Comparison of ENCODE assay signal across 12 cellular contexts in genomic region chr9:122383992-122384461, GRCh38. TPM values are rescaled to one million over a fixed set of nuclear protein-coding genes. Genes with fewer than 3 reads are reported as not detected.
DNase-seq lines count a peak whose midpoint lies in the region; ATAC-seq, FAIRE-seq and TF ChIP-seq lines count a peak whose summit lies in the region.
"Had no signal": no experiment of that assay in that cellular context is flagged by ENCODE, and none has a peak within 500 bp of the region (broad histone marks: within the 10 kb centered on the region; RNA-seq: fewer than 3 reads in every experiment).

No MANE protein-coding gene starts in this region.

- H2AFZ ChIP-seq in K562 (ENCODE audit: low read depth, low read length): no peak overlapping the region

- TF ChIP-seq RAD21 in K562 (CRISPR knock-in tag; conservative IDR thresholded peaks at IDR 0.05 in 1 of 2, IDR thresholded peaks at IDR 0.05 in 1 of 2): no peak

- no peak for FAIRE-seq in K562 (lab: Jason Lieb, UNC)
- FAIRE-seq: TTC549 had no signal

- H3K9me1 ChIP-seq in K562 (ENCODE audit: control insufficient read depth, insufficient read depth, low read length): no peaks in the 10 kb centered on the region

- H4K20me1 ChIP-seq in K562 (replicated peaks; ENCODE audit: control insufficient read depth, insufficient read depth, low read length): no peaks in the 10 kb centered on the region

- H3K4me3 ChIP-seq in K562 (no peak overlapping the region), kidney epithelial cell (ENCODE audit: low read depth, low read length) (no peak overlapping the region)
- H3K4me3 ChIP-seq: HAP-1 had no signal

- no peak overlapping the region for H3K9ac ChIP-seq in K562 (ENCODE audit: insufficient read depth in 1 of 2, low read depth in 2 of 2, low read length in 2 of 2)

- intact Hi-C loops in K562 (cut with micrococcal nuclease): no loop called here
- intact Hi-C loops in left colon (cut with DNase I, micrococcal nuclease): no loop called here

- H3K27ac ChIP-seq in K562 (ENCODE audit: extremely low read depth, low read depth, low read length): no peak overlapping the region

- H3K36me3 ChIP-seq in K562 (ENCODE audit: control insufficient read depth, insufficient read depth, low read length) (no peaks in the 10 kb centered on the region), kidney epithelial cell (ENCODE audit: control insufficient read depth, insufficient read depth, low read length) (no peaks in the 10 kb centered on the region)
- H3K36me3 ChIP-seq: HAP-1 had no signal

- no peak for ATAC-seq in K562
- no peak for ATAC-seq in left colon

- DNase-seq in AG20443 (ENCODE audit: low spot score) (peak; percentile 83), HCEC 1CT (peak; percentile 80), K562 (ENCODE audit: extremely low read depth in 1 of 4, low spot score in 3 of 4) (no peak), kidney epithelial cell (ENCODE audit: low read depth) (peak; percentile 84), left colon (no peak), HuH-7 (ENCODE audit: low spot score) (no peak), LoVo (ENCODE audit: low spot score) (no peak), ecto neural progenitor cell (ENCODE audit: low spot score) (no peak)
- DNase-seq: CD8-positive, alpha-beta memory T cell; erythroblast had no signal

- POLR2A ChIA-PET in K562 (lab: Yijun Ruan, JAX): no interaction called here

- H3K27me3 ChIP-seq in K562 (ENCODE audit: control insufficient read depth in 2 of 2, insufficient read depth in 2 of 2, low read length in 2 of 2) (no peaks in the 10 kb centered on the region), kidney epithelial cell (ENCODE audit: control insufficient read depth, insufficient read depth, low read length) (no peaks in the 10 kb centered on the region)

- no peak overlapping the region for H3K4me2 ChIP-seq in K562 (ENCODE audit: insufficient read depth, low read length)

- no peak for TF ChIP-seq CTCF in K562 (IDR thresholded peaks at IDR 0.05 in 2 of 3, conservative IDR thresholded peaks at IDR 0.05 in 1 of 3; ENCODE audit: insufficient read depth in 2 of 3, low read depth in 1 of 3, low read length in 3 of 3)
- no peak for TF ChIP-seq CTCF in kidney epithelial cell (IDR thresholded peaks at IDR 0.05; ENCODE audit: insufficient read depth, low read length, poor library complexity, severe bottlenecking)

- CTCF ChIA-PET in K562 (lab: Yijun Ruan, JAX; ENCODE audit: low intra/inter-chr PET ratio): no interaction called here

- H3K79me2 ChIP-seq in K562 (ENCODE audit: control insufficient read depth, insufficient read depth, low read length): no peaks in the 10 kb centered on the region

- in situ Hi-C loops in K562 (cut with MboI): no loop called here

- no peak for TF ChIP-seq EP300 in K562 (IDR thresholded peaks at IDR 0.05; ENCODE audit: low read length)

- peaks cover 11% of the 10 kb centered on the region for H3K9me3 ChIP-seq in K562 (replicated peaks; ENCODE audit: control insufficient read depth, insufficient read depth, low read depth, low read length)
- H3K9me3 ChIP-seq: HAP-1 had no signal

- no peak for TF ChIP-seq POLR2A in K562 (conservative IDR thresholded peaks at IDR 0.05)

- 40% methylated on average over 7 of the region's 7 CpGs for WGBS in K562 (ENCODE audit: insufficient coverage, low coverage, missing lambda C conversion rate)

- peaks cover 0 to 4% of the 10 kb centered on the region in 2 experiments; a peak in 2 of 5 replicates for H3K4me1 ChIP-seq in K562 (replicated peaks in 1 of 2; ENCODE audit: control insufficient read depth in 2 of 2, insufficient read depth in 2 of 2, low read length in 2 of 2)
- H3K4me1 ChIP-seq: HAP-1 had no signal

- no TSS peak for BruUV-seq in K562 (replicated peaks; lab: Mats Ljungman, UMichigan)

TF ChIP-seq in K562, 482 proteins besides CTCF, POLR2A, EP300 and RAD21:
- peak; percentile 46; the same call in 1 of the 2 replicates for TF ChIP-seq NFE2L1 (tag; IDR thresholded peaks at IDR 0.05; ENCODE audit: borderline replicate concordance, low read depth)
- no peak for TF ChIP-seq PCBP2 (IDR thresholded peaks at IDR 0.05; ENCODE audit: low read depth, low read length, poor library complexity, severe bottlenecking)
- TF ChIP-seq MAFK (IDR thresholded peaks at IDR 0.05; ENCODE audit: low read length): 0 out of 2 replicates have a peak, but pooled peaks have one; percentile 22
- peak; percentile 44; the same call in 1 of the 2 replicates for TF ChIP-seq NFE2 (IDR thresholded peaks at IDR 0.05; ENCODE audit: low read depth)
- TF ChIP-seq C11orf30 (IDR thresholded peaks at IDR 0.05; ENCODE audit: low read depth): 0 out of 2 replicates have a peak, but pooled peaks have one; percentile 8
- TF ChIP-seq ZNF316 (IDR thresholded peaks at IDR 0.05): peak; percentile 45; the same call in 1 of the 2 replicates
- peak; percentile 40; the same call in 1 of the 2 replicates for TF ChIP-seq MAFG (tag; conservative IDR thresholded peaks at IDR 0.05)
- no peak for TF ChIP-seq CREB3L1 (IDR thresholded peaks at IDR 0.05; ENCODE audit: borderline replicate concordance, low read depth)

RNA-seq across cellular contexts. Expression of gene PTGS1, which starts 13.2 kb away (rescaled TPM):
- total RNA-seq in K562 (2011; cell fraction: chromatin; rRNA removed; ENCODE audit: low replicate concordance): 8.0 and 9.1 TPM in 2 replicates
- 6.3 and 7.7 TPM in 2 replicates for total RNA-seq in K562 (2011; cell fraction: nucleolus; rRNA removed)
- 9.9 and 10.5 TPM in 2 replicates for total RNA-seq in K562 (2011; cell fraction: nucleoplasm; rRNA removed)
- total RNA-seq in K562 (2014; rRNA removed) (4.9 and 5.3 TPM in 2 replicates), K562 (2014; rRNA removed; fragmentation: Illumina TruSeq; extraction: Trizol) (3.4 and 3.6 TPM in 2 replicates), K562 (2015; rRNA removed; fragmentation: Illumina TruSeq; extraction: Trizol) (3.8 and 4.5 TPM in 2 replicates), K562 (2021) (7.2 and 9.1 TPM in 2 replicates), kidney epithelial cell (0.04 and 0.07 TPM in 2 replicates), left colon (10 to 100 TPM in 1 of 2 donors, 1 to 10 TPM in 1; 7.8 to 25.4 TPM)
- polyA plus RNA-seq in K562 (2011; rRNA removed) (5.2 and 12.9 TPM in 2 replicates), K562 (2014; fragmentation: Illumina TruSeq; extraction: Trizol) (7.2 and 7.5 TPM in 2 replicates), K562 (2014; fragmentation: Nextera tagmentation; extraction: Ambion mirVana) (1 to 10 TPM; 3.7 to 8.2 TPM), K562 (2014; rRNA removed) (4.0 and 5.8 TPM in 2 replicates)
- 6.5 and 21.2 TPM in 2 replicates for polyA plus RNA-seq in K562 (2011; cell fraction: cytosol; rRNA removed)
- polyA plus RNA-seq in K562 (2011; cell fraction: nucleus; rRNA removed): 6.4 and 18.4 TPM in 2 replicates
- polyA plus RNA-seq in K562 (2012): 10.4 and 10.8 TPM in 2 replicates
- 2.5 and 6.5 TPM in 2 replicates for polyA minus RNA-seq in K562 (2011; rRNA and poly(A)+ RNA removed)
- polyA minus RNA-seq in K562 (2011; cell fraction: cytosol; rRNA and poly(A)+ RNA removed): 3.0 and 6.0 TPM in 2 replicates
- 1.6 and 2.3 TPM in 2 replicates for polyA minus RNA-seq in K562 (2011; cell fraction: nucleus; rRNA and poly(A)+ RNA removed)
- polyA plus RNA-seq: CD8-positive, alpha-beta memory T cell had no signal

Comparison
In these comparisons a context has a peak if more than half of its experiments do, and no peak if none do; other contexts are left out.
1. DNase-seq: peak in AG20443 (single experiment), HCEC 1CT (single experiment) and kidney epithelial cell (single experiment); none in K562 (0 of 4), left colon (0 of 2), HuH-7 (single experiment), LoVo (single experiment) and ecto neural progenitor cell (single experiment).